22 cellular contexts compared by ENCODE assay signal in genomic region chr5:77957516-77957915, GRCh38.
DNase-seq lines count a peak whose midpoint lies in the region; ATAC-seq and TF ChIP-seq lines count a peak whose summit lies in the region.
"Had no signal": no experiment of that assay in that cellular context is flagged by ENCODE, and none has a peak within 500 bp of the region (broad histone marks: within the 10 kb centered on the region; RNA-seq: fewer than 3 reads in every experiment).

No MANE protein-coding gene starts in this region.

- H3K4me1 ChIP-seq in heart right ventricle (peaks cover 0 to 9% (median 8%) of the 10 kb centered on the region in 9 donors), testis (no peaks in the 10 kb centered on the region), BE2C (no peaks in the 10 kb centered on the region)
- H3K4me1 ChIP-seq: lower lobe of right lung had no signal

- H3K27me3 ChIP-seq in heart right ventricle (peaks cover 0 to 68% (median 61%) of the 10 kb centered on the region in 7 donors), testis (no peaks in the 10 kb centered on the region), BE2C (no peaks in the 10 kb centered on the region)

- H3K36me3 Mint-ChIP-seq in activated T-helper 1 cell treated with anti-CD3 and anti-CD28 coated beads, Interleukin-12 subunit alpha, Interleukin-12 subunit beta, Interleukin-2, Interleukin-4 antibody, amounts not matched to agents 30 ng/mL and 10 ng/mL and 1 ng/mL, durations not matched to agents 14 hours and 24 hours and 36 hours (ENCODE audit: low read depth) = no peaks in the 10 kb centered on the region
- H3K36me3 Mint-ChIP-seq: activated naive CD8-positive, alpha-beta T cell treated with anti-CD3 and anti-CD28 coated beads for 36 hours; immature natural killer cell had no signal

- H3K27me3 Mint-ChIP-seq in activated T-helper 1 cell treated with anti-CD3 and anti-CD28 coated beads, Interleukin-12 subunit alpha, Interleukin-12 subunit beta, Interleukin-2, Interleukin-4 antibody, amounts not matched to agents 30 ng/mL and 10 ng/mL and 1 ng/mL, durations not matched to agents 14 hours and 24 hours and 36 hours (ENCODE audit: insufficient read depth) = peaks cover 36% of the 10 kb centered on the region

- no peak for TF ChIP-seq POLR2A in testis (IDR thresholded peaks at IDR 0.05)

- H3K4me3 Mint-ChIP-seq in activated T-helper 1 cell treated with anti-CD3 and anti-CD28 coated beads, Interleukin-12 subunit alpha, Interleukin-12 subunit beta, Interleukin-2, Interleukin-4 antibody, amounts not matched to agents 30 ng/mL and 10 ng/mL and 1 ng/mL, durations not matched to agents 14 hours and 24 hours and 36 hours = no peak overlapping the region
- H3K4me3 Mint-ChIP-seq: immature natural killer cell had no signal

- WGBS in heart right ventricle, 2 donors = 15 to 17% methylated on average over 20 of the region's 20 CpGs
- WGBS in testis, 2 donors = 11 to 20% methylated on average over 17 to 20 of the region's 20 CpGs

- DNase-seq in heart right ventricle (no peak), Right ventricle myocardium inferior (ENCODE audit: missing footprints) (no peak), ecto neural progenitor cell (ENCODE audit: low spot score) (peak; percentile 58), iPS-NIHi7 (ENCODE audit: extremely low spot score) (peak; percentile 36), testis (no peak), BE2C (no peak)
- no peak for DNase-seq in stimulated activated CD4-positive, alpha-beta T cell treated with anti-CD3 and anti-CD28 coated beads, Interleukin-4, amount 100 ng/mL, for 24 hours
- DNase-seq in activated T-helper 1 cell treated with anti-CD3 and anti-CD28 coated beads, Interleukin-12 subunit alpha, Interleukin-12 subunit beta, Interleukin-2, Interleukin-4 antibody, amounts not matched to agents 30 ng/mL and 10 ng/mL and 1 ng/mL, durations not matched to agents 14 hours and 24 hours and 36 hours (ENCODE audit: low spot score) = no peak
- DNase-seq: 8988T; activated CD4-positive, alpha-beta T cell treated with anti-CD3 and anti-CD28 coated beads for 1 hour; activated naive CD8-positive, alpha-beta T cell treated with anti-CD3 and anti-CD28 coated beads for 36 hours; body of pancreas; EL; erythroblast; HCEC 1CT; immature natural killer cell; lower lobe of right lung; NCI-H1417 treated with DMSO at 0.1 percent for 48 hours; SK-N-SH; stimulated activated CD4-positive, alpha-beta T cell treated with anti-CD3 and anti-CD28 coated beads, Interleukin-1b, Interleukin-23, amount 100 ng/mL, for 48 hours; stimulated activated naive CD4-positive, alpha-beta T cell treated with Interleukin-2 at 50 U/mL for 16 hours had no signal

- no peaks in the 10 kb centered on the region for H3K9me3 ChIP-seq in heart right ventricle
- H3K9me3 ChIP-seq in testis = no peaks in the 10 kb centered on the region
- H3K9me3 ChIP-seq in BE2C = no peaks in the 10 kb centered on the region
- H3K9me3 ChIP-seq: body of pancreas, lower lobe of right lung, SK-N-SH, upper lobe of left lung had no signal

- H3K9me3 Mint-ChIP-seq in activated T-helper 1 cell treated with anti-CD3 and anti-CD28 coated beads, Interleukin-12 subunit alpha, Interleukin-12 subunit beta, Interleukin-2, Interleukin-4 antibody, amounts not matched to agents 30 ng/mL and 10 ng/mL and 1 ng/mL, durations not matched to agents 14 hours and 24 hours and 36 hours = no peaks in the 10 kb centered on the region
- H3K9me3 Mint-ChIP-seq: activated naive CD8-positive, alpha-beta T cell treated with anti-CD3 and anti-CD28 coated beads for 36 hours; immature natural killer cell had no signal

- H3K4me1 Mint-ChIP-seq in activated T-helper 1 cell treated with anti-CD3 and anti-CD28 coated beads, Interleukin-12 subunit alpha, Interleukin-12 subunit beta, Interleukin-2, Interleukin-4 antibody, amounts not matched to agents 30 ng/mL and 10 ng/mL and 1 ng/mL, durations not matched to agents 14 hours and 24 hours and 36 hours (ENCODE audit: low read depth) = peaks cover 12% of the 10 kb centered on the region

- no peak overlapping the region for H3K27ac Mint-ChIP-seq in activated T-helper 1 cell treated with anti-CD3 and anti-CD28 coated beads, Interleukin-12 subunit alpha, Interleukin-12 subunit beta, Interleukin-2, Interleukin-4 antibody, amounts not matched to agents 30 ng/mL and 10 ng/mL and 1 ng/mL, durations not matched to agents 14 hours and 24 hours and 36 hours
- H3K27ac Mint-ChIP-seq: activated naive CD8-positive, alpha-beta T cell treated with anti-CD3 and anti-CD28 coated beads for 36 hours; immature natural killer cell had no signal

- H3K36me3 ChIP-seq in heart right ventricle = no peaks in the 10 kb centered on the region
- no peaks in the 10 kb centered on the region for H3K36me3 ChIP-seq in testis (ENCODE audit: low read depth, missing control alignments)
- no peaks in the 10 kb centered on the region for H3K36me3 ChIP-seq in BE2C
- H3K36me3 ChIP-seq: lower lobe of right lung, upper lobe of left lung had no signal

- no peak for TF ChIP-seq CTCF in heart right ventricle (IDR thresholded peaks at IDR 0.05)
- no peak for TF ChIP-seq CTCF in testis (IDR thresholded peaks at IDR 0.05)
- TF ChIP-seq CTCF in BE2C (IDR thresholded peaks at IDR 0.05; ENCODE audit: low read depth, low read length) = no peak

- H3K27ac ChIP-seq in heart right ventricle = no peak overlapping the region
- H3K27ac ChIP-seq in testis = no peak overlapping the region
- H3K27ac ChIP-seq: body of pancreas, lower lobe of right lung, upper lobe of left lung had no signal

- intact Hi-C loops in heart right ventricle (cut with DNase I) = no loop called here
- intact Hi-C loops in Right ventricle myocardium inferior (cut with DNase I) = no loop called here
- intact Hi-C loops in testis (cut with DNase I; ENCODE audit: low total_unique reads) = no loop called here
- intact Hi-C loops in activated T-helper 1 cell treated with anti-CD3 and anti-CD28 coated beads, Interleukin-12 subunit alpha, Interleukin-12 subunit beta, Interleukin-2, Interleukin-4 antibody, amounts not matched to agents 30 ng/mL and 10 ng/mL and 1 ng/mL, durations not matched to agents 14 hours and 24 hours and 36 hours (cut with micrococcal nuclease) = loop anchor here (5.0 kb wide), 1 partner anchor 315 kb away; no protein-coding TSS in a partner anchor

- peak overlapping the region in 6 of 10 donors; percentile 2 to 26 (median 10) for H3K4me3 ChIP-seq in heart right ventricle
- H3K4me3 ChIP-seq in testis = peak overlapping the region; percentile 7 to 41
- H3K4me3 ChIP-seq in BE2C (ENCODE audit: low read depth, low read length) = no peak overlapping the region
- H3K4me3 ChIP-seq: body of pancreas, lower lobe of right lung had no signal

- ATAC-seq in heart right ventricle (no peak), Right ventricle myocardium inferior (no peak)
- ATAC-seq: body of pancreas, lower lobe of right lung had no signal

Comparison
In these comparisons a context has a peak if more than half of its experiments do, and no peak if none do; other contexts are left out.
1. DNase-seq: peak in ecto neural progenitor cell (single experiment) and iPS-NIHi7 (single experiment); none in heart right ventricle (0 of 2), Right ventricle myocardium inferior (single experiment), testis (single experiment), stimulated activated CD4-positive, alpha-beta T cell treated with anti-CD3 and anti-CD28 coated beads, Interleukin-4, amount 100 ng/mL, for 24 hours (single experiment), activated T-helper 1 cell treated with anti-CD3 and anti-CD28 coated beads, Interleukin-12 subunit alpha, Interleukin-12 subunit beta, Interleukin-2, Interleukin-4 antibody, amounts not matched to agents 30 ng/mL and 10 ng/mL and 1 ng/mL, durations not matched to agents 14 hours and 24 hours and 36 hours (single experiment) and BE2C (single experiment).